8 cellular contexts compared by ENCODE assay signal in genomic region chr22:20606041-20606783, GRCh38.
DNase-seq lines count a peak whose midpoint lies in the region; ATAC-seq and TF ChIP-seq lines count a peak whose summit lies in the region.

No MANE protein-coding gene starts in this region.

- CTCF ChIA-PET in CD8-positive, alpha-beta T cell (lab: Charles Lee), result interaction anchor here (0.7 to 2.6 kb wide), 20 partner anchors 9 to 188 kb away, joined by 3 to 7 read pairs (median 4); partner anchors contain the start of gene MED15

- no peak overlapping the region for H3K4me3 ChIP-seq in CD8-positive, alpha-beta T cell (ENCODE audit: low read depth, low read length)
- no peak overlapping the region for H3K4me3 ChIP-seq in HL-60 (replicated peaks; ENCODE audit: insufficient read depth, low read length)
- H3K4me3 ChIP-seq in osteoblast (ENCODE audit: insufficient read depth, low read length), result no peak overlapping the region
- no peak overlapping the region for H3K4me3 ChIP-seq in transverse colon

- no peaks in the 10 kb centered on the region for H3K79me2 ChIP-seq in osteoblast (ENCODE audit: insufficient read depth, low read length)

- TF ChIP-seq EP300 in transverse colon (IDR thresholded peaks at IDR 0.05; ENCODE audit: low read depth), result no peak

- TF ChIP-seq CTCF in CD8-positive, alpha-beta T cell (IDR thresholded peaks at IDR 0.05), result peak; percentile 71
- TF ChIP-seq CTCF in HL-60 (IDR thresholded peaks at IDR 0.05; ENCODE audit: insufficient read depth, low read length) (peak; percentile 80), osteoblast (IDR thresholded peaks at IDR 0.05; ENCODE audit: extremely low read depth, low read depth, low read length) (peak; percentile 69), transverse colon (IDR thresholded peaks at IDR 0.05) (peak; percentile 34 to 71 (median 66))

- no peak overlapping the region for H3K4me2 ChIP-seq in osteoblast (ENCODE audit: insufficient read depth, low read length)

- no peaks in the 10 kb centered on the region for H3K36me3 ChIP-seq in CD8-positive, alpha-beta T cell (ENCODE audit: insufficient read depth, low read length)
- H3K36me3 ChIP-seq in osteoblast (ENCODE audit: insufficient read depth, low read length) (no peaks in the 10 kb centered on the region), transverse colon (no peaks in the 10 kb centered on the region)

- no peaks in the 10 kb centered on the region for H3K27me3 Mint-ChIP-seq in CD8-positive, alpha-beta T cell (ENCODE audit: low read depth)

- in situ Hi-C loops in transverse colon (cut with MboI; ENCODE audit: low pct_ligation_motif_present in 1 of 4, low pct_unique_long_range_greater_than_20kb in 1 of 4, low sequenced_read_pairs in 3 of 4), result no loop called here

- H3K27ac Mint-ChIP-seq in CD8-positive, alpha-beta T cell, result no peak overlapping the region

- no peaks in the 10 kb centered on the region for H3K9me3 ChIP-seq in CD8-positive, alpha-beta T cell (ENCODE audit: low read length)
- H3K9me3 ChIP-seq in osteoblast (ENCODE audit: low read depth, low read length), result no peaks in the 10 kb centered on the region
- H3K9me3 ChIP-seq in transverse colon, result no peaks in the 10 kb centered on the region

- H3K4me1 Mint-ChIP-seq in CD8-positive, alpha-beta T cell (ENCODE audit: low read depth), result peaks cover 14% of the 10 kb centered on the region

- ATAC-seq in CD8-positive, alpha-beta T cell, result peak; percentile 96
- ATAC-seq in HG02938 (IDR thresholded peaks at IDR 0.05; ENCODE audit: unreplicated experiment), result no peak

- no peak for TF ChIP-seq POLR2A in transverse colon (IDR thresholded peaks at IDR 0.05)

- H3K27me3 ChIP-seq in CD8-positive, alpha-beta T cell (ENCODE audit: insufficient read depth, low read length), result no peaks in the 10 kb centered on the region
- H3K27me3 ChIP-seq in HL-60 (ENCODE audit: insufficient read depth, poor library complexity, severe bottlenecking) (peaks cover 8% of the 10 kb centered on the region), osteoblast (ENCODE audit: insufficient read depth, low read length) (no peaks in the 10 kb centered on the region), transverse colon (no peaks in the 10 kb centered on the region)

- peaks cover 7% of the 10 kb centered on the region for H3K4me1 ChIP-seq in CD8-positive, alpha-beta T cell (ENCODE audit: insufficient read depth, low read length)
- H3K4me1 ChIP-seq in osteoblast (ENCODE audit: insufficient read depth, low read length) (no peaks in the 10 kb centered on the region), transverse colon (no peaks in the 10 kb centered on the region)

- no peaks in the 10 kb centered on the region for H3K9me3 Mint-ChIP-seq in CD8-positive, alpha-beta T cell

- WGBS in transverse colon (ENCODE audit: low coverage in 1 of 2), 2 donors, result 23 to 26% methylated on average over 7 to 12 of the region's 13 CpGs

- no peaks in the 10 kb centered on the region for H3K36me3 Mint-ChIP-seq in CD8-positive, alpha-beta T cell

- intact Hi-C loops in CD8-positive, alpha-beta T cell (cut with DNase I, micrococcal nuclease), result loop anchor here (1.0 to 10.0 kb wide), 4 partner anchors 39 to 191 kb away; no protein-coding TSS in a partner anchor
- intact Hi-C loops in transverse colon (cut with DNase I; ENCODE audit: low total_unique reads), result no loop called here

- DNase-seq in CD8-positive, alpha-beta T cell, result peak; percentile 38 to 83 (median 70)
- DNase-seq in HL-60 (ENCODE audit: low read depth in 1 of 2, low spot score in 1 of 2), result peak; percentile 38 to 48
- DNase-seq in NOMO-1 treated with DMSO at 0.1 percent for 48 hours (lab: John Stamatoyannopoulos, UW; ENCODE audit: unreplicated experiment), result peak; percentile 52
- DNase-seq in activated CD8-positive, alpha-beta memory T cell treated with anti-CD3 and anti-CD28 coated beads, Interleukin-2, amount 50 U/mL, for 24 hours (ENCODE audit: extremely low read depth), result peak; percentile 23
- peak; percentile 33 for DNase-seq in fibroblast of gingiva (ENCODE audit: low read depth)
- peak; percentile 91 for DNase-seq in osteoblast (ENCODE audit: insufficient read length, low spot score, missing footprints)
- DNase-seq in transverse colon, result peak; percentile 66

- H3K27ac ChIP-seq in CD8-positive, alpha-beta T cell (ENCODE audit: low read depth, low read length), result no peak overlapping the region
- H3K27ac ChIP-seq in HL-60 (replicated peaks), result no peak overlapping the region
- H3K27ac ChIP-seq in osteoblast (ENCODE audit: low read depth, low read length), result no peak overlapping the region
- no peak overlapping the region for H3K27ac ChIP-seq in transverse colon

- no peak overlapping the region for H2AFZ ChIP-seq in osteoblast (ENCODE audit: low read length)

- no peaks in the 10 kb centered on the region for H4K20me1 ChIP-seq in osteoblast (ENCODE audit: insufficient read depth, low read length)

- POLR2A ChIA-PET in CD8-positive, alpha-beta T cell (lab: Charles Lee), result interaction anchor here (0.7 kb wide), 1 partner anchor 40 kb away, joined by 3 read pairs; no protein-coding TSS in a partner anchor

- H3K4me3 Mint-ChIP-seq in CD8-positive, alpha-beta T cell, result no peak overlapping the region

Comparison
In these comparisons a context has a peak if more than half of its experiments do, and no peak if none do; other contexts are left out.
1. DNase-seq: peak in every context shown above with its lines; median percentile 91 in osteoblast; 70 in CD8-positive, alpha-beta T cell; 66 in transverse colon; 52 in NOMO-1 treated with DMSO at 0.1 percent for 48 hours; 43 in HL-60; 33 in fibroblast of gingiva; 23 in activated CD8-positive, alpha-beta memory T cell treated with anti-CD3 and anti-CD28 coated beads, Interleukin-2, amount 50 U/mL, for 24 hours.